Comparison of ENCODE assay signal across 9 cellular contexts in the genomic region with DNA sequence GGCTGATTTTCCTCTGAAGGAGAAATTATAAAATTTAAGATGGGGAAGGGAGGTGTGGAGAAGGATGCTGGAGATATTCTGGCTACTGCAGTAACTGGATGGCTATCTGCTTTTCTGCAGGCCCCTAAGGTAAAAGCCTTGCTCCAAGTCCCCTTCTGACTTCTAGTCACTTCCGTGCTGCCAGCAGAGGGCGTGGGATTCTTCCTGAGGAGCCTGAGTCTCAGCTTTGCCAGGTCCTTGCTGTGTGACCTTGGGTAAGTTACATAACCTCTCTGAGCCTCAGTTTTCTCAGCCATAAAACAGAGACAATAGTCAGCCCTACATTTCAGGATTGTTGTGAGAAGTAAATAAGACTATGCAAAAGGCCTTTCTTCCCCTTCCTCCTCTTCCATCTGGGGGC. TPM values are rescaled to one million over a fixed set of nuclear protein-coding genes. Genes with fewer than 3 reads are reported as not detected.
DNase-seq lines count a peak whose midpoint lies in the region; ATAC-seq and TF ChIP-seq lines count a peak whose summit lies in the region.
"Had no signal": no experiment of that assay in that cellular context is flagged by ENCODE, and none has a peak within 500 bp of the region (broad histone marks: within the 10 kb centered on the region; RNA-seq: fewer than 3 reads in every experiment).

No MANE protein-coding gene starts in this region.

- H3K4me1 Mint-ChIP-seq in activated naive CD8-positive, alpha-beta T cell treated with anti-CD3 and anti-CD28 coated beads, Interleukin-2, amount 50 U/mL, for 24 hours: no peaks in the 10 kb centered on the region

- no peak for ATAC-seq in activated naive CD8-positive, alpha-beta T cell treated with anti-CD3 and anti-CD28 coated beads, Interleukin-2, amount 50 U/mL, for 24 hours
- ATAC-seq in gastrocnemius medialis (no peak), lower lobe of right lung (no peak), GM18909 (IDR thresholded peaks at IDR 0.05; ENCODE audit: poor library complexity, unreplicated experiment) (no peak)

- H3K4me2 ChIP-seq in osteoblast (ENCODE audit: insufficient read depth, low read length): no peak overlapping the region

- intact Hi-C loops in gastrocnemius medialis (cut with DNase I; ENCODE audit: low total_unique reads) (no loop called here), lower lobe of right lung (cut with DNase I) (no loop called here)

- no peaks in the 10 kb centered on the region for H3K36me3 Mint-ChIP-seq in activated naive CD8-positive, alpha-beta T cell treated with anti-CD3 and anti-CD28 coated beads, Interleukin-2, amount 50 U/mL, for 24 hours (ENCODE audit: low read depth)

- H2AFZ ChIP-seq in osteoblast (ENCODE audit: low read length): no peak overlapping the region

- in situ Hi-C loops in G401 (cut with HindIII; ENCODE audit: low sequenced_read_pairs) (no loop called here), KBM-7 (cut with MboI; ENCODE audit: low pct_unique_long_range_greater_than_20kb, low sequenced_read_pairs) (no loop called here), gastrocnemius medialis (cut with MboI; ENCODE audit: low sequenced_read_pairs in 4 of 4) (no loop called here)

- H3K79me2 ChIP-seq in osteoblast (ENCODE audit: insufficient read depth, low read length): no peaks in the 10 kb centered on the region

- H3K27me3 Mint-ChIP-seq in activated naive CD8-positive, alpha-beta T cell treated with anti-CD3 and anti-CD28 coated beads, Interleukin-2, amount 50 U/mL, for 24 hours: no peaks in the 10 kb centered on the region
- H3K27me3 Mint-ChIP-seq: stimulated activated naive CD8-positive, alpha-beta T cell treated with anti-CD3 and anti-CD28 coated beads, Interleukin-15, Interleukin-2, amounts not matched to agents 100 ng/mL and 50 ng/mL, for 24 hours had no signal

- no peak overlapping the region for H3K4me3 Mint-ChIP-seq in activated naive CD8-positive, alpha-beta T cell treated with anti-CD3 and anti-CD28 coated beads, Interleukin-2, amount 50 U/mL, for 24 hours
- H3K4me3 Mint-ChIP-seq: stimulated activated naive CD8-positive, alpha-beta T cell treated with anti-CD3 and anti-CD28 coated beads, Interleukin-15, Interleukin-2, amounts not matched to agents 100 ng/mL and 50 ng/mL, for 24 hours had no signal

- DNase-seq in G401 (ENCODE audit: low spot score): peak; percentile 13
- peak; percentile 20 for DNase-seq in KBM-7
- DNase-seq in activated naive CD8-positive, alpha-beta T cell treated with anti-CD3 and anti-CD28 coated beads, Interleukin-2, amount 50 U/mL, for 24 hours: peak; percentile 38
- DNase-seq in osteoblast (ENCODE audit: insufficient read length, low spot score, missing footprints): peak; percentile 88
- DNase-seq in gastrocnemius medialis: no peak
- DNase-seq in lower lobe of right lung: no peak

- no peaks in the 10 kb centered on the region for H3K9me3 Mint-ChIP-seq in activated naive CD8-positive, alpha-beta T cell treated with anti-CD3 and anti-CD28 coated beads, Interleukin-2, amount 50 U/mL, for 24 hours
- H3K9me3 Mint-ChIP-seq: stimulated activated naive CD8-positive, alpha-beta T cell treated with anti-CD3 and anti-CD28 coated beads, Interleukin-15, Interleukin-2, amounts not matched to agents 100 ng/mL and 50 ng/mL, for 24 hours had no signal

- no peaks in the 10 kb centered on the region for H3K27me3 ChIP-seq in osteoblast (ENCODE audit: insufficient read depth, low read length)
- no peaks in the 10 kb centered on the region for H3K27me3 ChIP-seq in gastrocnemius medialis
- H3K27me3 ChIP-seq in lower lobe of right lung (ENCODE audit: low read depth): no peaks in the 10 kb centered on the region
- H3K27me3 ChIP-seq: Peyer's patch had no signal

- no peaks in the 10 kb centered on the region for H3K36me3 ChIP-seq in osteoblast (ENCODE audit: insufficient read depth, low read length)
- H3K36me3 ChIP-seq in gastrocnemius medialis: no peaks in the 10 kb centered on the region
- no peaks in the 10 kb centered on the region for H3K36me3 ChIP-seq in lower lobe of right lung
- H3K36me3 ChIP-seq: Peyer's patch had no signal

- no peak overlapping the region for H3K27ac ChIP-seq in osteoblast (ENCODE audit: low read depth, low read length)
- no peak overlapping the region for H3K27ac ChIP-seq in gastrocnemius medialis
- no peak overlapping the region for H3K27ac ChIP-seq in lower lobe of right lung
- H3K27ac ChIP-seq: Peyer's patch had no signal

- no peak for TF ChIP-seq POLR2A in gastrocnemius medialis (IDR thresholded peaks at IDR 0.05)

- H4K20me1 ChIP-seq in osteoblast (ENCODE audit: insufficient read depth, low read length): no peaks in the 10 kb centered on the region

- H3K4me3 ChIP-seq in osteoblast (ENCODE audit: insufficient read depth, low read length) (no peak overlapping the region), gastrocnemius medialis (no peak overlapping the region), lower lobe of right lung (no peak overlapping the region)
- H3K4me3 ChIP-seq: Peyer's patch had no signal

- TF ChIP-seq CTCF in osteoblast (IDR thresholded peaks at IDR 0.05; ENCODE audit: extremely low read depth, low read depth, low read length) (peak; percentile 42), gastrocnemius medialis (IDR thresholded peaks at IDR 0.05 in 4 of 5, conservative IDR thresholded peaks at IDR 0.05 in 1 of 5) (no peak), lower lobe of right lung (IDR thresholded peaks at IDR 0.05) (no peak)

- H3K27ac Mint-ChIP-seq in activated naive CD8-positive, alpha-beta T cell treated with anti-CD3 and anti-CD28 coated beads, Interleukin-2, amount 50 U/mL, for 24 hours: no peak overlapping the region
- H3K27ac Mint-ChIP-seq: stimulated activated naive CD8-positive, alpha-beta T cell treated with anti-CD3 and anti-CD28 coated beads, Interleukin-15, Interleukin-2, amounts not matched to agents 100 ng/mL and 50 ng/mL, for 24 hours had no signal

- H3K4me1 ChIP-seq in osteoblast (ENCODE audit: insufficient read depth, low read length) (no peaks in the 10 kb centered on the region), gastrocnemius medialis (peaks cover 6 to 24% of the 10 kb centered on the region in 2 donors), lower lobe of right lung (no peaks in the 10 kb centered on the region)
- H3K4me1 ChIP-seq: Peyer's patch had no signal

- H3K9me3 ChIP-seq in osteoblast (ENCODE audit: low read depth, low read length): no peaks in the 10 kb centered on the region
- no peaks in the 10 kb centered on the region for H3K9me3 ChIP-seq in gastrocnemius medialis
- no peaks in the 10 kb centered on the region for H3K9me3 ChIP-seq in lower lobe of right lung
- H3K9me3 ChIP-seq: Peyer's patch had no signal

RNA-seq across cellular contexts. Expression of gene TMEM220, which starts 24.3 kb away (rescaled TPM):
- total RNA-seq in G401 (2014; rRNA removed; shearing (Covaris generic)): 2.2 and 9.3 TPM in 2 replicates
- 3.2 and 3.3 TPM in 2 replicates for total RNA-seq in osteoblast
- 1 to 10 TPM; 3.7 to 8.6 (median 3.9) TPM for total RNA-seq in gastrocnemius medialis
- 10.8 TPM for total RNA-seq in lower lobe of right lung

RNA-seq across cellular contexts. Expression of gene TMEM238L, which starts 49.8 kb away (rescaled TPM):
- total RNA-seq in G401 (2014; rRNA removed; shearing (Covaris generic)): not detected in 2 replicates
- total RNA-seq in osteoblast (not detected in 2 replicates), gastrocnemius medialis (under 1 TPM in 1 of 4 donors, not detected in 3; 0.22 TPM), lower lobe of right lung (not detected)

RNA-seq across cellular contexts. Expression of gene ADPRM, which starts 56.7 kb away (rescaled TPM):
- 12.6 and 15.3 TPM in 2 replicates for total RNA-seq in G401 (2014; rRNA removed; shearing (Covaris generic))
- 17.4 and 22.1 TPM in 2 replicates for total RNA-seq in osteoblast
- 10 to 100 TPM in 3 of 4 donors, 1 to 10 TPM in 1; 5.2 to 39.2 (median 26.5) TPM for total RNA-seq in gastrocnemius medialis
- total RNA-seq in lower lobe of right lung: 9.4 TPM

RNA-seq across cellular contexts. Expression of gene SCO1, which starts 56.8 kb away (rescaled TPM):
- total RNA-seq in G401 (2014; rRNA removed; shearing (Covaris generic)): 48.2 and 58.9 TPM in 2 replicates
- total RNA-seq in osteoblast: 16.5 and 18.8 TPM in 2 replicates
- 10 to 100 TPM; 16.7 to 27.3 (median 22.8) TPM for total RNA-seq in gastrocnemius medialis
- total RNA-seq in lower lobe of right lung: 23.9 TPM

Comparison
In these comparisons a context has a peak if more than half of its experiments do, and no peak if none do; other contexts are left out.
1. DNase-seq: peak in G401 (single experiment), KBM-7 (single experiment), activated naive CD8-positive, alpha-beta T cell treated with anti-CD3 and anti-CD28 coated beads, Interleukin-2, amount 50 U/mL, for 24 hours (single experiment) and osteoblast (single experiment); none in gastrocnemius medialis (0 of 2) and lower lobe of right lung (single experiment).